ENCODE assay signal across 21 cellular contexts in genomic region chr21:28627261-28627660, GRCh38.
A peak's percentile ranks its signal among the peaks of the same experiment; 100 is the strongest.
DNase-seq lines count a peak whose midpoint lies in the region; ATAC-seq, FAIRE-seq and TF ChIP-seq lines count a peak whose summit lies in the region.
"Had no signal": no experiment of that assay in that cellular context is flagged by ENCODE, and none has a peak within 500 bp of the region (broad histone marks: within the 10 kb centered on the region; RNA-seq: fewer than 3 reads in every experiment).

No MANE protein-coding gene starts in this region.

- H3K4me3 Mint-ChIP-seq in effector memory CD8-positive, alpha-beta T cell, result no peak overlapping the region
- no peak overlapping the region for H3K4me3 Mint-ChIP-seq in Caco-2 (ENCODE audit: unreplicated experiment)
- H3K4me3 Mint-ChIP-seq: CD4-positive, alpha-beta T cell had no signal

- H3K4me2 ChIP-seq in SK-N-SH (peak overlapping the region; percentile 41; the same call in 1 of the 2 replicates), keratinocyte (ENCODE audit: control insufficient read depth, extremely low read depth, insufficient read depth, low read depth, low read length) (no peak overlapping the region)

- peaks cover 12 to 13% of the 10 kb centered on the region in 2 donors for H3K4me1 Mint-ChIP-seq in effector memory CD8-positive, alpha-beta T cell (ENCODE audit: low read depth in 2 of 2)
- no peaks in the 10 kb centered on the region for H3K4me1 Mint-ChIP-seq in Caco-2 (ENCODE audit: low read depth, unreplicated experiment)

- TF ChIP-seq RAD21 in SK-N-SH (IDR thresholded peaks at IDR 0.05; ENCODE audit: low read length), result no peak

- H3K27me3 ChIP-seq in ACC112 (ENCODE audit: insufficient read depth, low read length) (no peaks in the 10 kb centered on the region), SK-N-SH (ENCODE audit: insufficient read depth) (no peaks in the 10 kb centered on the region), keratinocyte (ENCODE audit: control insufficient read depth, extremely low read depth, insufficient read depth, low read length) (no peaks in the 10 kb centered on the region), Caco-2 (replicated peaks; ENCODE audit: control insufficient read depth, insufficient read depth, low read length) (no peaks in the 10 kb centered on the region)

- H3K9me3 ChIP-seq in SK-N-SH, result peaks cover 4% of the 10 kb centered on the region; the same call in 1 of the 2 replicates
- H3K9me3 ChIP-seq in keratinocyte (ENCODE audit: control insufficient read depth, low read depth, low read length), result no peaks in the 10 kb centered on the region
- no peaks in the 10 kb centered on the region for H3K9me3 ChIP-seq in Caco-2

- no peak for TF ChIP-seq CTCF in SK-N-SH (IDR thresholded peaks at IDR 0.05)
- TF ChIP-seq CTCF in keratinocyte (optimal IDR thresholded peaks at IDR 0.05 in 1 of 3, IDR thresholded peaks at IDR 0.05 in 1 of 3, conservative IDR thresholded peaks at IDR 0.05 in 1 of 3; ENCODE audit: extremely low read depth in 1 of 3, insufficient read depth in 2 of 3, low read length in 3 of 3), result no peak
- TF ChIP-seq CTCF in Caco-2 (IDR thresholded peaks at IDR 0.05; ENCODE audit: insufficient read depth in 1 of 2, low read depth in 1 of 2, low read length in 1 of 2, severe bottlenecking in 1 of 2, unreplicated experiment in 1 of 2), result no peak

- H3K79me2 ChIP-seq in ACC112 (ENCODE audit: control insufficient read depth, insufficient read depth, low read length, unreplicated experiment) (no peaks in the 10 kb centered on the region), SK-N-SH (ENCODE audit: insufficient read depth) (no peaks in the 10 kb centered on the region), keratinocyte (ENCODE audit: control insufficient read depth, insufficient read depth, low read length) (no peaks in the 10 kb centered on the region)

- dilution Hi-C loops in keratinocyte (cut with MboI; ENCODE audit: extremely low pct_ligation_motif_present, low sequenced_read_pairs), result no loop called here

- POLR2A ChIA-PET in SK-N-SH (lab: Yijun Ruan, JAX) (no interaction called here), Caco-2 (lab: Charles Lee) (no interaction called here)

- peaks cover 5% of the 10 kb centered on the region for H3K36me3 Mint-ChIP-seq in effector memory CD8-positive, alpha-beta T cell (ENCODE audit: insufficient read depth)
- H3K36me3 Mint-ChIP-seq in Caco-2 (ENCODE audit: insufficient read depth, unreplicated experiment), result no peaks in the 10 kb centered on the region

- FAIRE-seq in keratinocyte (lab: Jason Lieb, UNC), result peak; percentile 43
- FAIRE-seq: GM12892, H1 had no signal

- intact Hi-C loops in Caco-2 (cut with micrococcal nuclease; ENCODE audit: unreplicated experiment), result no loop called here

- peaks cover 24% of the 10 kb centered on the region for H3K4me1 ChIP-seq in ACC112 (ENCODE audit: control insufficient read depth, insufficient read depth, low read length, unreplicated experiment)
- peaks cover 3 to 7% of the 10 kb centered on the region in 2 experiments; a peak in 3 of 4 replicates for H3K4me1 ChIP-seq in SK-N-SH (ENCODE audit: control insufficient read depth in 1 of 2, insufficient read depth in 2 of 2, low read depth in 1 of 2, low read length in 1 of 2)
- peaks cover 22% of the 10 kb centered on the region for H3K4me1 ChIP-seq in keratinocyte (ENCODE audit: control insufficient read depth, extremely low read depth, insufficient read depth, low read length)
- no peaks in the 10 kb centered on the region for H3K4me1 ChIP-seq in Caco-2

- no peaks in the 10 kb centered on the region for H3K9me1 ChIP-seq in keratinocyte (ENCODE audit: control insufficient read depth, extremely low read depth, insufficient read depth, low read length)

- H3K9ac ChIP-seq in SK-N-SH (no peak overlapping the region), keratinocyte (ENCODE audit: control insufficient read depth, extremely low read depth, insufficient read depth, low read length) (no peak overlapping the region)

- no peaks in the 10 kb centered on the region for H3K36me3 ChIP-seq in ACC112 (ENCODE audit: insufficient read depth, low read length)
- no peaks in the 10 kb centered on the region for H3K36me3 ChIP-seq in SK-N-SH (replicated peaks in 1 of 2; ENCODE audit: control insufficient read depth in 1 of 2, insufficient read depth in 2 of 2, low read length in 1 of 2)
- H3K36me3 ChIP-seq in keratinocyte (ENCODE audit: control insufficient read depth in 2 of 2, extremely low read depth in 1 of 2, insufficient read depth in 2 of 2, low read length in 2 of 2), result no peaks in the 10 kb centered on the region
- no peaks in the 10 kb centered on the region for H3K36me3 ChIP-seq in Caco-2 (ENCODE audit: control insufficient read depth, insufficient read depth, low read length)

- WGBS in SK-N-SH (ENCODE audit: low lambda C conversion rate), result 53% methylated on average over 3 of the region's 3 CpGs

- H3K27ac ChIP-seq in ACC112 (ENCODE audit: low read depth, low read length), result peak overlapping the region; percentile 47
- peak overlapping the region in 1 of 2 experiments; percentile 25; a peak in 1 of 4 replicates for H3K27ac ChIP-seq in SK-N-SH (ENCODE audit: low read depth in 2 of 2, low read length in 1 of 2)
- no peak overlapping the region for H3K27ac ChIP-seq in keratinocyte (ENCODE audit: control insufficient read depth, insufficient read depth, low read length)
- H3K27ac ChIP-seq: RWPE1 had no signal

- CTCF ChIA-PET in SK-N-SH (lab: Yijun Ruan, JAX), result no interaction called here
- CTCF ChIA-PET in Caco-2 (lab: Charles Lee), result no interaction called here

- peak in 1 of 2 experiments; percentile 56; a peak in 1 of 4 replicates for TF ChIP-seq EP300 in SK-N-SH (IDR thresholded peaks at IDR 0.05; ENCODE audit: borderline replicate concordance in 1 of 2, low read depth in 1 of 2, low read length in 1 of 2)

- peak overlapping the region; percentile 40 for H2AFZ ChIP-seq in ACC112 (ENCODE audit: low read length, unreplicated experiment)
- peak overlapping the region; percentile 23; the same call in 1 of the 2 replicates for H2AFZ ChIP-seq in SK-N-SH (ENCODE audit: low read depth)
- peak overlapping the region; percentile 20 for H2AFZ ChIP-seq in keratinocyte (ENCODE audit: control insufficient read depth, low read length)

- ATAC-seq in effector memory CD8-positive, alpha-beta T cell (replicated peaks), result no peak

- H4K20me1 ChIP-seq in SK-N-SH (ENCODE audit: insufficient read depth) (no peaks in the 10 kb centered on the region), keratinocyte (ENCODE audit: control insufficient read depth, extremely low read depth, insufficient read depth, low read length) (no peaks in the 10 kb centered on the region)

- no peaks in the 10 kb centered on the region for H3K27me3 Mint-ChIP-seq in effector memory CD8-positive, alpha-beta T cell
- no peaks in the 10 kb centered on the region for H3K27me3 Mint-ChIP-seq in Caco-2 (ENCODE audit: insufficient read depth, unreplicated experiment)
- H3K27me3 Mint-ChIP-seq: CD4-positive, alpha-beta T cell had no signal

- H3K9me3 Mint-ChIP-seq in effector memory CD8-positive, alpha-beta T cell, result peaks cover 0 to 2% of the 10 kb centered on the region in 2 donors
- peaks cover 5% of the 10 kb centered on the region for H3K9me3 Mint-ChIP-seq in Caco-2 (ENCODE audit: unreplicated experiment)
- H3K9me3 Mint-ChIP-seq: CD4-positive, alpha-beta T cell had no signal

- H3F3A ChIP-seq in SK-N-SH (replicated peaks; ENCODE audit: insufficient read depth), result peaks cover 12% of the 10 kb centered on the region

- no TSS peak for BruUV-seq in Caco-2 (replicated peaks; lab: Mats Ljungman, UMichigan)

- no peaks in the 10 kb centered on the region for H3K9me2 ChIP-seq in SK-N-SH

- peak overlapping the region; percentile 54; the same call in 1 of the 2 replicates for H3K4me3 ChIP-seq in ACC112 (ENCODE audit: low read depth, low read length)
- H3K4me3 ChIP-seq in SK-N-SH (ENCODE audit: low read depth in 2 of 2, low read length in 1 of 2), result no peak overlapping the region
- H3K4me3 ChIP-seq in keratinocyte (ENCODE audit: control insufficient read depth in 2 of 3, extremely low read depth in 1 of 3, insufficient read depth in 2 of 3, low read depth in 1 of 3, low read length in 3 of 3), result no peak overlapping the region
- H3K4me3 ChIP-seq in Caco-2 (ENCODE audit: low read depth, low read length), result no peak overlapping the region

- DNase-seq in SK-N-SH (no peak), fibroblast of gingiva (ENCODE audit: low read depth) (peak; percentile 37), keratinocyte (ENCODE audit: low read depth, low spot score) (no peak), COR-L47 (lab: John Stamatoyannopoulos, UW) (no peak), UCSD-AML1 (lab: John Stamatoyannopoulos, UW; ENCODE audit: unreplicated experiment) (no peak), Caco-2 (no peak)
- no peak for DNase-seq in effector memory CD8-positive, alpha-beta T cell
- DNase-seq: CD4-positive, alpha-beta T cell; DND-41; KBM-7; MM.1S; NCI-H1048; NCI-H1417 treated with DMSO at 0.1 percent for 48 hours; NCI-H1930; NCI-H510A; NCI-H748 treated with DMSO at 0.1 percent for 48 hours; SHP77 treated with DMSO at 0.1 percent for 48 hours had no signal

- no peak overlapping the region for H3K27ac Mint-ChIP-seq in effector memory CD8-positive, alpha-beta T cell
- no peak overlapping the region for H3K27ac Mint-ChIP-seq in Caco-2 (ENCODE audit: unreplicated experiment)
- H3K27ac Mint-ChIP-seq: CD4-positive, alpha-beta T cell had no signal

TF ChIP-seq in SK-N-SH, 30 proteins besides CTCF, POLR2A, EP300 and RAD21 (continues in another document):
- TF ChIP-seq USF1 (IDR thresholded peaks at IDR 0.05; ENCODE audit: borderline replicate concordance, low read depth) (no peak), MEF2A (IDR thresholded peaks at IDR 0.05; ENCODE audit: borderline replicate concordance, low read depth) (no peak), PBX3 (IDR thresholded peaks at IDR 0.05) (peak; percentile 42; the same call in 1 of the 2 replicates), POLR2AphosphoS5 (IDR thresholded peaks at IDR 0.05; ENCODE audit: low read depth, low read length) (no peak), TCF12 (IDR thresholded peaks at IDR 0.05) (peak; percentile 77), NFIC (IDR thresholded peaks at IDR 0.05; ENCODE audit: borderline replicate concordance) (peak; percentile 44; the same call in 1 of the 2 replicates)
